9 cellular contexts compared by ENCODE assay signal in the genomic region with DNA sequence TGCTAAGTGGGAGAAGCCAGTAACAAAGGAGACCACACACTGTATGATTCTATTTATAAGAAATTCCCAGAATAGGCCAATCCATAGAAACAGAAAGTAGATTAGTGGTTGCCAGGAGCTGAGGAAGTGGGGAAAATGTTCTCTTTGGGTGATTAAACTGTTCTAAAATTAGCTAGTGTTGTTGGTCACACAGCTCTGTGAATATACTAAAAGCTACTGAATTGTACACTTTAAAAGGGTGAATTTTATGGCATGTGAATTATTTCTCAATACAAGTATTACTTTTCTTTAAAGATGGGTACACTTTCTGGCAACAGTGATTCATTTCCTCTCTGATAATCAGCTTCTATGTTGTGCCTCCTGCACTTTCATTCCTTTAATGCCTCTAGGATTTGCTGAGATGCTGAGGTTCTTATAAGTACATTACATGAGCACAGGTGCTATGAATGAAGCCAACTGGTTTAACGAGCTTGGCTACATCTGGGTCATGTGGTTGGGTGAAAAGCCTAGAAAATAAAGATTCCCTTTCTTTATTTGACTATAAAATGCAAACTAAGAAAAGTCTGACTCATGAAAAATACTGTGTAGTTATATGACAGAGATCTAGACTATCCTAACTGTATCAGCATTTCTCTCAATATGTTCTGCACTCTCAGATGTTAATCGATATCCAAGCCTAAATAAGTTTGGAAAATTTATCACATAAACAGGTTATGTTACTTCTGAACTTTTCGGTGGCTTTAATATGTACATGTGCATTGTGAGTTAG.
DNase-seq lines count a peak whose midpoint lies in the region; ATAC-seq, FAIRE-seq and TF ChIP-seq lines count a peak whose summit lies in the region.
"Had no signal": no experiment of that assay in that cellular context is flagged by ENCODE, and none has a peak within 500 bp of the region (broad histone marks: within the 10 kb centered on the region; RNA-seq: fewer than 3 reads in every experiment).

No MANE protein-coding gene starts in this region.

- no peak for TF ChIP-seq CTCF in D721Med (IDR thresholded peaks at IDR 0.05; ENCODE audit: insufficient read depth, missing control alignments)
- no peak for TF ChIP-seq CTCF in SK-N-SH (IDR thresholded peaks at IDR 0.05)
- TF ChIP-seq CTCF in fibroblast of villous mesenchyme (IDR thresholded peaks at IDR 0.05; ENCODE audit: insufficient read depth, low read depth, low read length): no peak
- TF ChIP-seq CTCF in parathyroid adenoma (IDR thresholded peaks at IDR 0.05): no peak
- TF ChIP-seq CTCF in GM10266 (IDR thresholded peaks at IDR 0.05; ENCODE audit: control insufficient read depth, insufficient read depth, low read depth, missing control alignments): no peak

- H2AFZ ChIP-seq in SK-N-SH (ENCODE audit: low read depth) (no peak overlapping the region), parathyroid adenoma (no peak overlapping the region)

- FAIRE-seq in D721Med (lab: Jason Lieb, UNC): peak; percentile 32
- FAIRE-seq: TTC549 had no signal

- H3K9me3 ChIP-seq in SK-N-SH: no peaks in the 10 kb centered on the region
- no peaks in the 10 kb centered on the region for H3K9me3 ChIP-seq in parathyroid adenoma (ENCODE audit: control insufficient read depth, low read length)

- DNase-seq in D721Med (ENCODE audit: insufficient read length, low spot score): no peak
- DNase-seq in SK-N-SH: no peak
- DNase-seq in fibroblast of villous mesenchyme (ENCODE audit: low read depth): peak; percentile 80
- no peak for DNase-seq in amniotic stem cell (lab: John Stamatoyannopoulos, UW)
- DNase-seq in GM10266 (ENCODE audit: extremely low spot score): no peak
- DNase-seq in NCI-H1930 (lab: John Stamatoyannopoulos, UW): no peak

- H3K4me3 ChIP-seq in SK-N-SH (ENCODE audit: low read depth in 2 of 2, low read length in 1 of 2) (no peak overlapping the region), fibroblast of villous mesenchyme (ENCODE audit: low read depth, low read length) (no peak overlapping the region), parathyroid adenoma (ENCODE audit: low read depth, low read length) (no peak overlapping the region)

- no peaks in the 10 kb centered on the region for H4K20me1 ChIP-seq in SK-N-SH (ENCODE audit: insufficient read depth)

- H3K4me2 ChIP-seq in SK-N-SH (peak overlapping the region; percentile 57), parathyroid adenoma (ENCODE audit: low read length) (peak overlapping the region; percentile 25)

- TF ChIP-seq RAD21 in SK-N-SH (IDR thresholded peaks at IDR 0.05; ENCODE audit: low read length): no peak

- H3K79me2 ChIP-seq in SK-N-SH (ENCODE audit: insufficient read depth) (no peaks in the 10 kb centered on the region), parathyroid adenoma (peaks cover 8% of the 10 kb centered on the region)

- ATAC-seq in HG03565 (IDR thresholded peaks at IDR 0.05; ENCODE audit: unreplicated experiment): no peak

- H3K4me1 ChIP-seq in SK-N-SH (ENCODE audit: control insufficient read depth in 1 of 2, insufficient read depth in 2 of 2, low read depth in 1 of 2, low read length in 1 of 2) (peaks cover 0 to 20% of the 10 kb centered on the region in 2 experiments; a peak in 3 of 4 replicates), parathyroid adenoma (peaks cover 27% of the 10 kb centered on the region)

- no peak for TF ChIP-seq EP300 in SK-N-SH (IDR thresholded peaks at IDR 0.05; ENCODE audit: borderline replicate concordance in 1 of 2, low read depth in 1 of 2, low read length in 1 of 2)

- H3K9me2 ChIP-seq in SK-N-SH: no peaks in the 10 kb centered on the region

- WGBS in SK-N-SH (ENCODE audit: low lambda C conversion rate): 70% methylated on average over 3 of the region's 3 CpGs

- peaks cover 21% of the 10 kb centered on the region for H3F3A ChIP-seq in SK-N-SH (replicated peaks; ENCODE audit: insufficient read depth)

- H3K27ac ChIP-seq in SK-N-SH (ENCODE audit: low read depth in 2 of 2, low read length in 1 of 2) (peak overlapping the region; percentile 22 to 84; a peak in 3 of 4 replicates), parathyroid adenoma (peak overlapping the region; percentile 25)

- CTCF ChIA-PET in SK-N-SH (lab: Yijun Ruan, JAX): no interaction called here

- H3K36me3 ChIP-seq in SK-N-SH (replicated peaks in 1 of 2; ENCODE audit: control insufficient read depth in 1 of 2, insufficient read depth in 2 of 2, low read length in 1 of 2): peaks cover 19 to 20% of the 10 kb centered on the region in 2 experiments
- H3K36me3 ChIP-seq in parathyroid adenoma (ENCODE audit: control insufficient read depth, insufficient read depth, low read length): no peaks in the 10 kb centered on the region

- H3K27me3 ChIP-seq in SK-N-SH (ENCODE audit: insufficient read depth) (no peaks in the 10 kb centered on the region), parathyroid adenoma (ENCODE audit: control insufficient read depth, insufficient read depth, low read length) (no peaks in the 10 kb centered on the region)

- POLR2A ChIA-PET in SK-N-SH (lab: Yijun Ruan, JAX): no interaction called here

- H3K9ac ChIP-seq in SK-N-SH (peak overlapping the region; percentile 39; the same call in 1 of the 2 replicates), parathyroid adenoma (no peak overlapping the region)

TF ChIP-seq in SK-N-SH, 30 proteins besides CTCF, POLR2A, EP300 and RAD21:
- no peak for TF ChIP-seq TEAD4 (IDR thresholded peaks at IDR 0.05; ENCODE audit: borderline replicate concordance, insufficient read depth)
- peak; percentile 20; the same call in 1 of the 2 replicates for TF ChIP-seq TCF12 (IDR thresholded peaks at IDR 0.05)
- TF ChIP-seq, protein P1, sequence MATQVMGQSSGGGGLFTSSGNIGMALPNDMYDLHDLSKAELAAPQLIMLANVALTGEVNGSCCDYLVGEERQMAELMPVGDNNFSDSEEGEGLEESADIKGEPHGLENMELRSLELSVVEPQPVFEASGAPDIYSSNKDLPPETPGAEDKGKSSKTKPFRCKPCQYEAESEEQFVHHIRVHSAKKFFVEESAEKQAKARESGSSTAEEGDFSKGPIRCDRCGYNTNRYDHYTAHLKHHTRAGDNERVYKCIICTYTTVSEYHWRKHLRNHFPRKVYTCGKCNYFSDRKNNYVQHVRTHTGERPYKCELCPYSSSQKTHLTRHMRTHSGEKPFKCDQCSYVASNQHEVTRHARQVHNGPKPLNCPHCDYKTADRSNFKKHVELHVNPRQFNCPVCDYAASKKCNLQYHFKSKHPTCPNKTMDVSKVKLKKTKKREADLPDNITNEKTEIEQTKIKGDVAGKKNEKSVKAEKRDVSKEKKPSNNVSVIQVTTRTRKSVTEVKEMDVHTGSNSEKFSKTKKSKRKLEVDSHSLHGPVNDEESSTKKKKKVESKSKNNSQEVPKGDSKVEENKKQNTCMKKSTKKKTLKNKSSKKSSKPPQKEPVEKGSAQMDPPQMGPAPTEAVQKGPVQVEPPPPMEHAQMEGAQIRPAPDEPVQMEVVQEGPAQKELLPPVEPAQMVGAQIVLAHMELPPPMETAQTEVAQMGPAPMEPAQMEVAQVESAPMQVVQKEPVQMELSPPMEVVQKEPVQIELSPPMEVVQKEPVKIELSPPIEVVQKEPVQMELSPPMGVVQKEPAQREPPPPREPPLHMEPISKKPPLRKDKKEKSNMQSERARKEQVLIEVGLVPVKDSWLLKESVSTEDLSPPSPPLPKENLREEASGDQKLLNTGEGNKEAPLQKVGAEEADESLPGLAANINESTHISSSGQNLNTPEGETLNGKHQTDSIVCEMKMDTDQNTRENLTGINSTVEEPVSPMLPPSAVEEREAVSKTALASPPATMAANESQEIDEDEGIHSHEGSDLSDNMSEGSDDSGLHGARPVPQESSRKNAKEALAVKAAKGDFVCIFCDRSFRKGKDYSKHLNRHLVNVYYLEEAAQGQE (IDR thresholded peaks at IDR 0.05; ENCODE audit: low read depth, low read length): no peak
- no peak for TF ChIP-seq FOXJ3 (CRISPR knock-in tag; IDR thresholded peaks at IDR 0.05)
- TF ChIP-seq NRF1 (IDR thresholded peaks at IDR 0.05; ENCODE audit: low read depth, low read length): no peak
- no peak for TF ChIP-seq GATA2 (CRISPR knock-in tag; IDR thresholded peaks at IDR 0.05)
- no peak for TF ChIP-seq SIN3A (IDR thresholded peaks at IDR 0.05; ENCODE audit: borderline replicate concordance, low read depth, low read length)
- no peak for TF ChIP-seq CHD2 (IDR thresholded peaks at IDR 0.05; ENCODE audit: low read length, partially characterized antibody)
- peak; percentile 23; the same call in 1 of the 2 replicates for TF ChIP-seq FOSL2 (IDR thresholded peaks at IDR 0.05; ENCODE audit: borderline replicate concordance, low read depth)
TF ChIP-seq in SK-N-SH: peak in this region for 2.
